Comparison of ENCODE assay signal across 39 cellular contexts in genomic region chr9:130642926-130643325, GRCh38. TPM values are rescaled to one million over a fixed set of nuclear protein-coding genes. Genes with fewer than 3 reads are reported as not detected.
"Had no signal": no experiment of that assay in that cellular context is flagged by ENCODE, and none has a peak within 500 bp of the region (broad histone marks: within the 10 kb centered on the region; RNA-seq: fewer than 3 reads in every experiment).

No MANE protein-coding gene starts in this region.

- H3K27me3 ChIP-seq: brain microvascular endothelial cell, foreskin keratinocyte, heart left ventricle, thyroid gland, upper lobe of left lung had no signal

- H3K36me3 Mint-ChIP-seq: natural killer cell treated with Interleukin-12 subunit alpha and Interleukin-12 subunit beta and Interleukin-15 and Interleukin-18, amount 100 ng/mL, for 72 hours had no signal

- DNase-seq: activated CD4-positive, alpha-beta memory T cell treated with anti-CD3 and anti-CD28 coated beads for 36 hours; activated CD4-positive, alpha-beta T cell treated with anti-CD3 and anti-CD28 coated beads, Interleukin-2, amount 10 ng/mL, durations not matched to agents 24 days and 14 days; activated CD4-positive, CD25-positive, alpha-beta regulatory T cell treated with anti-CD3 and anti-CD28 coated beads, Interleukin-2, amount 50 U/mL, for 72 hours; activated CD8-positive, alpha-beta memory T cell treated with anti-CD3 and anti-CD28 coated beads, Interleukin-2, amount 50 U/mL, for 48 hours; activated gamma-delta T cell; activated naive CD4-positive, alpha-beta T cell treated with anti-CD3 and anti-CD28 coated beads, Interleukin-2, amount 10 ng/mL, durations not matched to agents 7 days and 5 days; activated naive CD8-positive, alpha-beta T cell treated with anti-CD3 and anti-CD28 coated beads, Interleukin-2, amount 10 ng/mL, durations not matched to agents 7 days and 5 days; activated T-cell treated with anti-CD3 and anti-CD28 coated beads, Interleukin-2, amount 50 U/mL, for 24 hours; brain microvascular endothelial cell; cortex of kidney; effector memory CD8-positive, alpha-beta T cell; foreskin keratinocyte; heart left ventricle; hypothalamus; immature natural killer cell; kidney glomerular epithelial cell; small intestine; stimulated activated CD4-positive, alpha-beta T cell treated with anti-CD3 and anti-CD28 coated beads, Interleukin-1b, Interleukin-23, amount 100 ng/mL, for 48 hours; stimulated activated CD4-positive, alpha-beta T cell treated with anti-CD3 and anti-CD28 coated beads, Interleukin-4, amount 100 ng/mL, for 4 hours; stimulated activated CD8-positive, alpha-beta memory T cell treated with anti-CD3 and anti-CD28 coated beads, Interleukin-4, amount 100 ng/mL, for 48 hours; stimulated activated naive CD8-positive, alpha-beta T cell treated with anti-CD3 and anti-CD28 coated beads, Interleukin-15, amount 100 ng/mL, for 72 hours; substantia nigra; T-helper 17 cell; T1000; thyroid gland; upper lobe of left lung had no signal

- H3K4me3 ChIP-seq: esophagus muscularis mucosa, heart left ventricle, lung, mucosa of descending colon, thyroid gland, upper lobe of left lung had no signal

- H3K4me1 Mint-ChIP-seq: activated CD4-positive, alpha-beta T cell treated with anti-CD3 and anti-CD28 coated beads, Interleukin-2, amount 10 ng/mL, durations not matched to agents 24 days and 14 days; activated naive CD4-positive, alpha-beta T cell treated with anti-CD3 and anti-CD28 coated beads, Interleukin-2, amount 10 ng/mL, durations not matched to agents 7 days and 5 days; activated naive CD8-positive, alpha-beta T cell treated with anti-CD3 and anti-CD28 coated beads, Interleukin-2, amount 10 ng/mL, durations not matched to agents 7 days and 5 days; immature natural killer cell; stimulated activated memory B cell treated with anti-CD40 and anti-IgM and Interleukin-4, amounts not matched to agents 10 μg/mL and 1 μg/mL and 100 μg/mL, for 72 hours; stimulated activated naive CD8-positive, alpha-beta T cell treated with anti-CD3 and anti-CD28 coated beads, Interleukin-15, amount 100 ng/mL, for 72 hours; T-helper 17 cell had no signal

- H3K4me3 Mint-ChIP-seq: activated CD4-positive, alpha-beta memory T cell treated with anti-CD3 and anti-CD28 coated beads for 36 hours; activated CD4-positive, alpha-beta T cell treated with anti-CD3 and anti-CD28 coated beads, Interleukin-2, amount 10 ng/mL, durations not matched to agents 24 days and 14 days; activated naive CD4-positive, alpha-beta T cell treated with anti-CD3 and anti-CD28 coated beads, Interleukin-2, amount 10 ng/mL, durations not matched to agents 7 days and 5 days; activated naive CD8-positive, alpha-beta T cell treated with anti-CD3 and anti-CD28 coated beads, Interleukin-2, amount 10 ng/mL, durations not matched to agents 7 days and 5 days; activated T-cell treated with anti-CD3 and anti-CD28 coated beads, Interleukin-2, amount 50 U/mL, for 24 hours; effector memory CD8-positive, alpha-beta T cell; immature natural killer cell; natural killer cell treated with Interleukin-12 subunit alpha and Interleukin-12 subunit beta and Interleukin-15 and Interleukin-18, amount 100 ng/mL, for 72 hours; stimulated activated memory B cell treated with anti-CD40 and anti-IgM and Interleukin-4, amounts not matched to agents 10 μg/mL and 1 μg/mL and 100 μg/mL, for 72 hours; stimulated activated naive CD8-positive, alpha-beta T cell treated with anti-CD3 and anti-CD28 coated beads, Interleukin-15, amount 100 ng/mL, for 72 hours; T-helper 17 cell had no signal

- H3K27me3 Mint-ChIP-seq: activated CD4-positive, alpha-beta T cell treated with anti-CD3 and anti-CD28 coated beads, Interleukin-2, amount 10 ng/mL, durations not matched to agents 24 days and 14 days; activated naive CD4-positive, alpha-beta T cell treated with anti-CD3 and anti-CD28 coated beads, Interleukin-2, amount 10 ng/mL, durations not matched to agents 7 days and 5 days; activated naive CD8-positive, alpha-beta T cell treated with anti-CD3 and anti-CD28 coated beads, Interleukin-2, amount 10 ng/mL, durations not matched to agents 7 days and 5 days; effector memory CD8-positive, alpha-beta T cell; stimulated activated naive CD8-positive, alpha-beta T cell treated with anti-CD3 and anti-CD28 coated beads, Interleukin-15, amount 100 ng/mL, for 72 hours; T-helper 17 cell had no signal

- H3K9me3 Mint-ChIP-seq: activated CD4-positive, alpha-beta T cell treated with anti-CD3 and anti-CD28 coated beads, Interleukin-2, amount 10 ng/mL, durations not matched to agents 24 days and 14 days; activated naive CD4-positive, alpha-beta T cell treated with anti-CD3 and anti-CD28 coated beads, Interleukin-2, amount 10 ng/mL, durations not matched to agents 7 days and 5 days; immature natural killer cell; natural killer cell treated with Interleukin-12 subunit alpha and Interleukin-12 subunit beta and Interleukin-15 and Interleukin-18, amount 100 ng/mL, for 72 hours had no signal

- H3K27ac Mint-ChIP-seq: activated CD4-positive, alpha-beta memory T cell treated with anti-CD3 and anti-CD28 coated beads for 36 hours; activated CD4-positive, alpha-beta T cell treated with anti-CD3 and anti-CD28 coated beads, Interleukin-2, amount 10 ng/mL, durations not matched to agents 24 days and 14 days; activated naive CD4-positive, alpha-beta T cell treated with anti-CD3 and anti-CD28 coated beads, Interleukin-2, amount 10 ng/mL, durations not matched to agents 7 days and 5 days; activated naive CD8-positive, alpha-beta T cell treated with anti-CD3 and anti-CD28 coated beads, Interleukin-2, amount 10 ng/mL, durations not matched to agents 7 days and 5 days; activated T-cell treated with anti-CD3 and anti-CD28 coated beads, Interleukin-2, amount 50 U/mL, for 24 hours; effector memory CD8-positive, alpha-beta T cell; immature natural killer cell; natural killer cell treated with Interleukin-12 subunit alpha and Interleukin-12 subunit beta and Interleukin-15 and Interleukin-18, amount 100 ng/mL, for 72 hours; stimulated activated memory B cell treated with anti-CD40 and anti-IgM and Interleukin-4, amounts not matched to agents 10 μg/mL and 1 μg/mL and 100 μg/mL, for 72 hours; T-helper 17 cell had no signal

- ATAC-seq: effector memory CD8-positive, alpha-beta T cell; foreskin keratinocyte; heart left ventricle; left lobe of liver; mucosa of descending colon; sciatic nerve; stimulated activated memory B cell treated with anti-CD40 and anti-IgM and Interleukin-4, amounts not matched to agents 10 μg/mL and 1 μg/mL and 100 μg/mL, for 72 hours; stimulated activated naive CD8-positive, alpha-beta T cell treated with anti-CD3 and anti-CD28 coated beads, Interleukin-15, amount 100 ng/mL, for 72 hours; T-helper 17 cell had no signal

- H3K4me1 ChIP-seq: esophagus muscularis mucosa, foreskin keratinocyte, heart left ventricle, thyroid gland, upper lobe of left lung had no signal

- H3K27ac ChIP-seq: brain microvascular endothelial cell, esophagus muscularis mucosa, foreskin keratinocyte, heart left ventricle, thyroid gland, upper lobe of left lung had no signal

- H3K9me3 ChIP-seq: mucosa of descending colon, thyroid gland, upper lobe of left lung had no signal

RNA-seq across cellular contexts. Expression of gene PRDM12, which starts 21.5 kb away (rescaled TPM):
- total RNA-seq: cardiac septum, cerebellum, endothelial cell of umbilical vein, esophagus muscularis mucosa, foreskin keratinocyte, mesenteric fat pad, myocyte, osteoblast, sciatic nerve, T-helper 17 cell, thyroid gland had no signal
- polyA plus RNA-seq: endothelial cell of umbilical vein, foreskin keratinocyte, heart left ventricle had no signal
